19 cellular contexts compared by ENCODE assay signal in genomic region chr5:164518741-164519080, GRCh38.
DNase-seq lines count a peak whose midpoint lies in the region; ATAC-seq and TF ChIP-seq lines count a peak whose summit lies in the region.
"Had no signal": no experiment of that assay in that cellular context is flagged by ENCODE, and none has a peak within 500 bp of the region (broad histone marks: within the 10 kb centered on the region; RNA-seq: fewer than 3 reads in every experiment).

No MANE protein-coding gene starts in this region.

- BruUV-seq in Calu3 (replicated peaks; lab: Mats Ljungman, UMichigan) = no TSS peak

- ATAC-seq in Right ventricle myocardium inferior (no peak), HG02973 (IDR thresholded peaks at IDR 0.05; ENCODE audit: unreplicated experiment) (no peak)
- ATAC-seq: CD8-positive, alpha-beta T cell; GM12878; GM23338 had no signal

- H3K27ac ChIP-seq in cardiac muscle cell (peak overlapping the region; percentile 24), VCaP (peak overlapping the region; percentile 88), mesodermal cell (ENCODE audit: low read depth, low read length, severe bottlenecking) (peak overlapping the region; percentile 25)
- H3K27ac ChIP-seq: BLaER1 had no signal

- H3K36me3 ChIP-seq in cardiac muscle cell = no peaks in the 10 kb centered on the region
- H3K36me3 ChIP-seq in mesodermal cell (ENCODE audit: control insufficient read depth, insufficient read depth, low read length) = no peaks in the 10 kb centered on the region
- H3K36me3 ChIP-seq: BLaER1 had no signal

- H3K4me3 ChIP-seq in cardiac muscle cell (no peak overlapping the region), mesodermal cell (ENCODE audit: extremely low read depth, insufficient read depth, low read length, poor library complexity, severe bottlenecking) (no peak overlapping the region)
- H3K4me3 ChIP-seq: BLaER1, GM12878, GM23338 had no signal

- no peak overlapping the region for H3K27ac Mint-ChIP-seq in activated CD4-positive, alpha-beta T cell treated with anti-CD3 and anti-CD28 coated beads, Interleukin-2, amount 10 ng/mL, durations not matched to agents 7 days and 5 days
- H3K27ac Mint-ChIP-seq in Calu3 (ENCODE audit: unreplicated experiment) = no peak overlapping the region
- H3K27ac Mint-ChIP-seq: CD8-positive, alpha-beta T cell; GM23338 had no signal

- no peak for TF ChIP-seq CTCF in cardiac muscle cell (IDR thresholded peaks at IDR 0.05; ENCODE audit: low read depth, low read length)
- no peak for TF ChIP-seq CTCF in VCaP (conservative IDR thresholded peaks at IDR 0.05)
- no peak for TF ChIP-seq CTCF in Calu3 (IDR thresholded peaks at IDR 0.05; ENCODE audit: unreplicated experiment)

- POLR2A ChIA-PET in activated CD4-positive, alpha-beta T cell treated with anti-CD3 and anti-CD28 coated beads, Interleukin-2, amount 10 ng/mL, durations not matched to agents 7 days and 5 days (lab: Charles Lee) = no interaction called here

- no peak overlapping the region for H3K4me3 Mint-ChIP-seq in activated CD4-positive, alpha-beta T cell treated with anti-CD3 and anti-CD28 coated beads, Interleukin-2, amount 10 ng/mL, durations not matched to agents 7 days and 5 days
- H3K4me3 Mint-ChIP-seq in Calu3 (ENCODE audit: low read depth, unreplicated experiment) = no peak overlapping the region
- H3K4me3 Mint-ChIP-seq: CD8-positive, alpha-beta T cell; GM23338 had no signal

- H3K36me3 Mint-ChIP-seq in activated CD4-positive, alpha-beta T cell treated with anti-CD3 and anti-CD28 coated beads, Interleukin-2, amount 10 ng/mL, durations not matched to agents 7 days and 5 days (ENCODE audit: low read depth) = no peaks in the 10 kb centered on the region
- H3K36me3 Mint-ChIP-seq in Calu3 (ENCODE audit: insufficient read depth, unreplicated experiment) = no peaks in the 10 kb centered on the region
- H3K36me3 Mint-ChIP-seq: CD8-positive, alpha-beta T cell had no signal

- DNase-seq in cardiac muscle cell (ENCODE audit: low read depth in 1 of 2, low spot score in 1 of 2) (peak in 1 of 2 donors; percentile 7), Right ventricle myocardium inferior (ENCODE audit: missing footprints) (no peak), Calu3 (no peak), NCI-H345 treated with DMSO at 0.1 percent for 48 hours (lab: John Stamatoyannopoulos, UW; ENCODE audit: unreplicated experiment) (no peak)
- no peak for DNase-seq in activated CD4-positive, alpha-beta T cell treated with anti-CD3 and anti-CD28 coated beads, Interleukin-2, amount 10 ng/mL, durations not matched to agents 7 days and 5 days
- DNase-seq: 8988T; CD8-positive, alpha-beta T cell; DMS 273 treated with DMSO at 0.1 percent for 48 hours; DMS53; DND-41; EL; HCEC 1CT; IMR-90 had no signal

- WGBS in mesodermal cell (ENCODE audit: insufficient coverage in 2 of 2), 2 experiments = 89 to 92% methylated on average over 4 of the region's 4 CpGs

- CTCF ChIA-PET in activated CD4-positive, alpha-beta T cell treated with anti-CD3 and anti-CD28 coated beads, Interleukin-2, amount 10 ng/mL, durations not matched to agents 7 days and 5 days (lab: Charles Lee) = no interaction called here
- CTCF ChIA-PET in Calu3 (lab: Charles Lee) = no interaction called here

- peaks cover 31% of the 10 kb centered on the region for H3K4me1 ChIP-seq in cardiac muscle cell (ENCODE audit: low read depth)
- H3K4me1 ChIP-seq in mesodermal cell (ENCODE audit: control insufficient read depth, insufficient read depth, low read length, poor library complexity, severe bottlenecking) = peaks cover 10% of the 10 kb centered on the region
- H3K4me1 ChIP-seq: BLaER1 had no signal

- H3K9me3 ChIP-seq in cardiac muscle cell (ENCODE audit: low read depth) (no peaks in the 10 kb centered on the region), mesodermal cell (ENCODE audit: control insufficient read depth, low read length) (no peaks in the 10 kb centered on the region)
- H3K9me3 ChIP-seq: BLaER1 had no signal

- H3K27me3 ChIP-seq in cardiac muscle cell = no peaks in the 10 kb centered on the region
- H3K27me3 ChIP-seq: BLaER1 had no signal

- intact Hi-C loops in Right ventricle myocardium inferior (cut with DNase I) = no loop called here
- intact Hi-C loops in Calu3 (cut with micrococcal nuclease; ENCODE audit: unreplicated experiment) = no loop called here

- H3K9me3 Mint-ChIP-seq in activated CD4-positive, alpha-beta T cell treated with anti-CD3 and anti-CD28 coated beads, Interleukin-2, amount 10 ng/mL, durations not matched to agents 7 days and 5 days = no peaks in the 10 kb centered on the region
- peaks cover 3% of the 10 kb centered on the region for H3K9me3 Mint-ChIP-seq in Calu3 (ENCODE audit: low read depth, unreplicated experiment)

- H3K27me3 Mint-ChIP-seq in activated CD4-positive, alpha-beta T cell treated with anti-CD3 and anti-CD28 coated beads, Interleukin-2, amount 10 ng/mL, durations not matched to agents 7 days and 5 days = no peaks in the 10 kb centered on the region
- no peaks in the 10 kb centered on the region for H3K27me3 Mint-ChIP-seq in Calu3 (ENCODE audit: unreplicated experiment)

- H3K4me1 Mint-ChIP-seq in activated CD4-positive, alpha-beta T cell treated with anti-CD3 and anti-CD28 coated beads, Interleukin-2, amount 10 ng/mL, durations not matched to agents 7 days and 5 days = no peaks in the 10 kb centered on the region
- no peaks in the 10 kb centered on the region for H3K4me1 Mint-ChIP-seq in Calu3 (ENCODE audit: low read depth, unreplicated experiment)

Comparison
In these comparisons a context has a peak if more than half of its experiments do, and no peak if none do; other contexts are left out.
1. H3K27ac ChIP-seq: peak in every context shown above with its lines; median percentile 88 in VCaP; 25 in mesodermal cell; 24 in cardiac muscle cell.